2 cellular contexts compared by ENCODE assay signal in genomic region chr19:11535792-11536595, GRCh38.
A peak's percentile ranks its signal among the peaks of the same experiment; 100 is the strongest.
TF ChIP-seq lines count a peak whose summit lies in the region.

No MANE protein-coding gene starts in this region.

TF ChIP-seq in HCT116, 20 proteins besides CTCF, POLR2A, EP300 and RAD21:
- TF ChIP-seq SP1 (IDR thresholded peaks at IDR 0.05; ENCODE audit: low read depth) (peak; percentile 61), JUND (IDR thresholded peaks at IDR 0.05) (peak; percentile 88), CBX3 (IDR thresholded peaks at IDR 0.05; ENCODE audit: low read depth) (peak; percentile 81), ELF1 (IDR thresholded peaks at IDR 0.05; ENCODE audit: borderline replicate concordance, low read depth) (no peak), EZH2phosphoT487 (IDR thresholded peaks at IDR 0.05; ENCODE audit: borderline replicate concordance) (no peak), POLR2AphosphoS5 (IDR thresholded peaks at IDR 0.05; ENCODE audit: low read depth, low read length) (peak; percentile 83), EZH2 (IDR thresholded peaks at IDR 0.05) (no peak), EGR1 (IDR thresholded peaks at IDR 0.05; ENCODE audit: low read depth) (peak; percentile 93), SIN3A (IDR thresholded peaks at IDR 0.05; ENCODE audit: low read depth) (no peak), ZBTB33 (IDR thresholded peaks at IDR 0.05; ENCODE audit: extremely low read depth, insufficient replicate concordance, low read length) (no peak), SRF (IDR thresholded peaks at IDR 0.05; ENCODE audit: low read depth) (peak; percentile 94), ZNF274 (IDR thresholded peaks at IDR 0.05; ENCODE audit: low read depth, low read length) (no peak), REST (IDR thresholded peaks at IDR 0.05; ENCODE audit: low read depth) (no peak), YY1 (IDR thresholded peaks at IDR 0.05; ENCODE audit: extremely low read depth, insufficient replicate concordance, low read depth, low read length) (peak; percentile 55), TCF7L2 (IDR thresholded peaks at IDR 0.05; ENCODE audit: borderline replicate concordance, extremely low read depth, insufficient read depth, insufficient read length) (no peak), ATF3 (IDR thresholded peaks at IDR 0.05) (no peak), CEBPB (IDR thresholded peaks at IDR 0.05; ENCODE audit: low read depth) (no peak), FOSL1 (IDR thresholded peaks at IDR 0.05; ENCODE audit: low read depth) (peak; percentile 91), MAX (IDR thresholded peaks at IDR 0.05) (no peak; the same call in 1 of the 2 replicates), ZFX (IDR thresholded peaks at IDR 0.05) (no peak)

TF ChIP-seq in WTC11, 78 proteins besides CTCF, POLR2A, EP300 and RAD21:
- TF ChIP-seq ETV6 (CRISPR knock-in tag; IDR thresholded peaks at IDR 0.05) (0 out of 2 replicates have a peak, but pooled peaks have one; percentile 29), SP1 (CRISPR knock-in tag; conservative IDR thresholded peaks at IDR 0.05) (peak; percentile 94), NFYB (CRISPR knock-in tag; conservative IDR thresholded peaks at IDR 0.05; ENCODE audit: low read depth) (no peak), JAZF1 (CRISPR knock-in tag; IDR thresholded peaks at IDR 0.05) (no peak), ATF6 (CRISPR knock-in tag; IDR thresholded peaks at IDR 0.05) (no peak), ATF2 (CRISPR knock-in tag; IDR thresholded peaks at IDR 0.05; ENCODE audit: borderline replicate concordance, low read depth) (no peak), GTF2I (CRISPR knock-in tag; conservative IDR thresholded peaks at IDR 0.05) (peak; percentile 84; the same call in 1 of the 2 replicates), CREM (CRISPR knock-in tag; IDR thresholded peaks at IDR 0.05) (0 out of 2 replicates have a peak, but pooled peaks have one; percentile 75)
